In genomic region chr7:99626661-99627060, GRCh38 we compare ENCODE assay signal across 1 cellular context.
TF ChIP-seq lines count a peak whose summit lies in the region.

No MANE protein-coding gene starts in this region.

TF ChIP-seq in K562, 482 proteins besides CTCF, POLR2A, EP300 and RAD21:
- TF ChIP-seq ZNF408 (CRISPR knock-in tag; IDR thresholded peaks at IDR 0.05; ENCODE audit: low read depth) = no peak
- TF ChIP-seq SMARCA5 (IDR thresholded peaks at IDR 0.05) = peak; percentile 73; the same call in 1 of the 2 replicates
- peak; percentile 81 for TF ChIP-seq ZFP36 (IDR thresholded peaks at IDR 0.05; ENCODE audit: low read depth, low read length, partially characterized antibody)
- peak; percentile 40; the same call in 1 of the 2 replicates for TF ChIP-seq HDAC2 (IDR thresholded peaks at IDR 0.05)
- TF ChIP-seq, protein P1, sequence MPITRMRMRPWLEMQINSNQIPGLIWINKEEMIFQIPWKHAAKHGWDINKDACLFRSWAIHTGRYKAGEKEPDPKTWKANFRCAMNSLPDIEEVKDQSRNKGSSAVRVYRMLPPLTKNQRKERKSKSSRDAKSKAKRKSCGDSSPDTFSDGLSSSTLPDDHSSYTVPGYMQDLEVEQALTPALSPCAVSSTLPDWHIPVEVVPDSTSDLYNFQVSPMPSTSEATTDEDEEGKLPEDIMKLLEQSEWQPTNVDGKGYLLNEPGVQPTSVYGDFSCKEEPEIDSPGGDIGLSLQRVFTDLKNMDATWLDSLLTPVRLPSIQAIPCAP (CRISPR knock-in tag; IDR thresholded peaks at IDR 0.05; ENCODE audit: borderline replicate concordance) = no peak
- TF ChIP-seq RCOR1 (IDR thresholded peaks at IDR 0.05; ENCODE audit: borderline replicate concordance in 1 of 2, low read depth in 2 of 2, low read length in 2 of 2) = peak in 1 of 2 experiments; percentile 21; a peak in 1 of 4 replicates
- TF ChIP-seq RBM25 (IDR thresholded peaks at IDR 0.05; ENCODE audit: low read depth, low read length, severe bottlenecking) = peak; percentile 99
- TF ChIP-seq TAF9B (IDR thresholded peaks at IDR 0.05; ENCODE audit: partially characterized antibody) = no peak
- 0 out of 2 replicates have a peak, but pooled peaks have one; percentile 41 for TF ChIP-seq ADNP (tag; IDR thresholded peaks at IDR 0.05)
- TF ChIP-seq KDM1A (IDR thresholded peaks at IDR 0.05) = peak; percentile 38 to 71; a peak in 3 of 4 replicates
- peak; percentile 95 for TF ChIP-seq BCOR (IDR thresholded peaks at IDR 0.05)
TF ChIP-seq in K562: peak in this region for 8.
